13 cellular contexts compared by ENCODE assay signal in genomic region chr1:83818916-83819315, GRCh38.
DNase-seq lines count a peak whose midpoint lies in the region; ATAC-seq and TF ChIP-seq lines count a peak whose summit lies in the region.
"Had no signal": no experiment of that assay in that cellular context is flagged by ENCODE, and none has a peak within 500 bp of the region (broad histone marks: within the 10 kb centered on the region; RNA-seq: fewer than 3 reads in every experiment).

No MANE protein-coding gene starts in this region.

- no peak overlapping the region for H3K27ac ChIP-seq in GM23338 (ENCODE audit: low read depth)
- H3K27ac ChIP-seq: left ventricle myocardium inferior had no signal

- H3K36me3 Mint-ChIP-seq in chondrocyte (ENCODE audit: low read depth) (no peaks in the 10 kb centered on the region), memory B cell (peaks cover 2% of the 10 kb centered on the region), GM23338 (ENCODE audit: low read depth) (no peaks in the 10 kb centered on the region)

- H3K4me1 Mint-ChIP-seq in chondrocyte (ENCODE audit: low read depth) (peaks cover 20% of the 10 kb centered on the region), memory B cell (peaks cover 11% of the 10 kb centered on the region), GM23338 (no peaks in the 10 kb centered on the region)

- H3K27ac Mint-ChIP-seq in chondrocyte (ENCODE audit: unreplicated experiment) = peak overlapping the region; percentile 3
- H3K27ac Mint-ChIP-seq in memory B cell = peak overlapping the region; percentile 16
- H3K27ac Mint-ChIP-seq in GM23338 = no peak overlapping the region

- H3K79me2 ChIP-seq in GM23338 (replicated peaks; ENCODE audit: insufficient read depth) = no peaks in the 10 kb centered on the region

- DNase-seq in COLO829 (ENCODE audit: low spot score) (peak; percentile 8), NAMALWA (ENCODE audit: low spot score) (peak; percentile 28), chondrocyte (ENCODE audit: low spot score) (no peak), memory B cell (ENCODE audit: low spot score in 2 of 2) (peak in 1 of 2 donors; percentile 13), GM23338 (ENCODE audit: low spot score) (no peak), AG20443 (ENCODE audit: low spot score) (no peak), left ventricle myocardium superior (no peak)
- DNase-seq: activated effector memory CD4-positive, alpha-beta T cell treated with Interleukin-2 at 50 U/mL for 16 hours; effector CD4-positive, alpha-beta T cell; left ventricle myocardium inferior; NCI-H526; right cardiac atrium had no signal

- H3F3A ChIP-seq in GM23338 (replicated peaks; ENCODE audit: low read depth) = no peaks in the 10 kb centered on the region

- no peak overlapping the region for H3K4me2 ChIP-seq in GM23338

- intact Hi-C loops in left ventricle myocardium superior (cut with micrococcal nuclease) = no loop called here

- ATAC-seq in memory B cell (ENCODE audit: low read depth) = peak; percentile 81
- ATAC-seq in GM23338 = no peak
- ATAC-seq in GM21423 (IDR thresholded peaks at IDR 0.05; ENCODE audit: unreplicated experiment) = no peak
- no peak for ATAC-seq in left ventricle myocardium superior

- peaks cover 10% of the 10 kb centered on the region; the same call in 1 of the 2 replicates for H3K9me2 ChIP-seq in GM23338 (ENCODE audit: insufficient read depth)

- no peaks in the 10 kb centered on the region for H3K27me3 ChIP-seq in GM23338 (ENCODE audit: insufficient read depth)

- no peak overlapping the region for H2AFZ ChIP-seq in GM23338

- H3K4me1 ChIP-seq in GM23338 (ENCODE audit: insufficient read depth) = no peaks in the 10 kb centered on the region

- H3K27me3 Mint-ChIP-seq in chondrocyte (ENCODE audit: low read depth) = no peaks in the 10 kb centered on the region
- H3K27me3 Mint-ChIP-seq in memory B cell = no peaks in the 10 kb centered on the region
- no peaks in the 10 kb centered on the region for H3K27me3 Mint-ChIP-seq in GM23338 (ENCODE audit: insufficient read depth, low read depth, poor library complexity)

- H4K20me1 ChIP-seq in GM23338 (replicated peaks; ENCODE audit: insufficient read depth) = no peaks in the 10 kb centered on the region

- no peak overlapping the region for H3K4me3 Mint-ChIP-seq in chondrocyte (ENCODE audit: unreplicated experiment)
- H3K4me3 Mint-ChIP-seq in memory B cell = no peak overlapping the region
- no peak overlapping the region for H3K4me3 Mint-ChIP-seq in GM23338

- H3K9me3 Mint-ChIP-seq in chondrocyte (ENCODE audit: low read depth) (peaks cover 9% of the 10 kb centered on the region), memory B cell (peaks cover 6% of the 10 kb centered on the region), GM23338 (no peaks in the 10 kb centered on the region; the same call in 2 of the 3 replicates)

- no peak overlapping the region for H3K4me3 ChIP-seq in GM23338
- H3K4me3 ChIP-seq: left ventricle myocardium inferior had no signal

- H3K36me3 ChIP-seq in GM23338 (ENCODE audit: insufficient read depth) = no peaks in the 10 kb centered on the region
- H3K36me3 ChIP-seq: left ventricle myocardium inferior had no signal

- TF ChIP-seq CTCF in chondrocyte (IDR thresholded peaks at IDR 0.05) = no peak
- TF ChIP-seq CTCF in GM23338 (conservative IDR thresholded peaks at IDR 0.05; ENCODE audit: low read depth in 2 of 2) = no peak

TF ChIP-seq in GM23338, 12 proteins besides CTCF, POLR2A, EP300 and RAD21 (continues in another document):
- no peak for TF ChIP-seq STAT1 (IDR thresholded peaks at IDR 0.05; ENCODE audit: unreplicated experiment)
- no peak for TF ChIP-seq NANOG (IDR thresholded peaks at IDR 0.05; ENCODE audit: borderline replicate concordance)
- TF ChIP-seq CREB1 (CRISPR knock-in tag; IDR thresholded peaks at IDR 0.05; ENCODE audit: low read depth) = no peak
- TF ChIP-seq ETS1 (IDR thresholded peaks at IDR 0.05) = no peak
- no peak for TF ChIP-seq EZH2 (IDR thresholded peaks at IDR 0.05; ENCODE audit: low read depth, unreplicated experiment)
- no peak for TF ChIP-seq ZNF462 (CRISPR knock-in tag; IDR thresholded peaks at IDR 0.05)
- TF ChIP-seq ZNF114 (CRISPR knock-in tag; IDR thresholded peaks at IDR 0.05) = no peak
- no peak for TF ChIP-seq EZH2phosphoT487 (IDR thresholded peaks at IDR 0.05; ENCODE audit: unreplicated experiment)
- TF ChIP-seq ZNF331 (CRISPR knock-in tag; IDR thresholded peaks at IDR 0.05; ENCODE audit: low read depth) = no peak
- no peak for TF ChIP-seq JUNB (IDR thresholded peaks at IDR 0.05; ENCODE audit: unreplicated experiment)
- TF ChIP-seq POLR2AphosphoS5 (IDR thresholded peaks at IDR 0.05; ENCODE audit: low read depth) = no peak

Comparison
In these comparisons a context has a peak if more than half of its experiments do, and no peak if none do; other contexts are left out.
1. DNase-seq: peak in COLO829 (single experiment) and NAMALWA (single experiment); none in chondrocyte (single experiment), GM23338 (single experiment), AG20443 (single experiment) and left ventricle myocardium superior (single experiment).